25 cellular contexts compared by ENCODE assay signal in the genomic region with DNA sequence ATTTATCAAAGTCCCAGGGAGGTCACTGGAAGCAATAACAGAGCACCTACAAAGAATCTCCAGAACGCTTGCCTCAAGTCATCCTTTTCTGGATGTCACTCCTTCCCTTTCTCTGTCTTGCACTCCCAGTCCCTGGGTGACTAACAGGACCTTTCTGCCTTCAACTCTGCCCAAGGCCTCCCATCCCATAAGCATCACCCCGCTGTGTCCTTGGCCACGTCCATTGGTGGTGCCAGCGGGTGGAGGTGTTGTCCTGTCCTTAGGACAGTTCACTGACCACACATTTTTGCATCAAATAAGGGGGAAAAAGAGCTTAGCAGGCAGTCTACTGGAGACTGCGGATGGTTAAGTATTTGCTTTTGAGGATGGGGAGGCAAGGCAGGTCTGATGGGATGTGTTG. TPM values are rescaled to one million over a fixed set of nuclear protein-coding genes. Genes with fewer than 3 reads are reported as not detected.
"Had no signal": no experiment of that assay in that cellular context is flagged by ENCODE, and none has a peak within 500 bp of the region (broad histone marks: within the 10 kb centered on the region; RNA-seq: fewer than 3 reads in every experiment).

No MANE protein-coding gene starts in this region.

- H3K27ac ChIP-seq: esophagus squamous epithelium, neutrophil, parathyroid adenoma, skin epidermis, spleen, tibial nerve, upper lobe of left lung, uterus had no signal

- H3K4me3 ChIP-seq: esophagus squamous epithelium, lung, mucosa of descending colon, skin epidermis, spleen, testis, tibial nerve, upper lobe of left lung, uterus had no signal

- FAIRE-seq: endometrium, keratinocyte had no signal

- H3K9ac ChIP-seq: parathyroid adenoma had no signal

- H3K79me2 ChIP-seq: parathyroid adenoma had no signal

- ATAC-seq: effector memory CD8-positive, alpha-beta T cell; left lobe of liver; mucosa of descending colon; stimulated activated memory B cell treated with anti-CD40 and anti-IgM and Interleukin-4, amounts not matched to agents 10 μg/mL and 1 μg/mL and 100 μg/mL, for 72 hours; stimulated activated naive CD8-positive, alpha-beta T cell treated with anti-CD3 and anti-CD28 coated beads, Interleukin-15, Interleukin-2, amounts not matched to agents 100 U/mL and 50 U/mL, for 24 hours had no signal

- H3K27me3 ChIP-seq: testis, tibial nerve, upper lobe of left lung, uterus had no signal

- H3K9me3 ChIP-seq: esophagus squamous epithelium, mucosa of descending colon, neutrophil, spleen, testis, tibial nerve, upper lobe of left lung, uterus had no signal

- H3K4me1 ChIP-seq: parathyroid adenoma, spleen, tibial nerve, uterus had no signal

- H3K36me3 ChIP-seq: esophagus squamous epithelium, neutrophil, spleen, tibial nerve, upper lobe of left lung, uterus had no signal

- H2AFZ ChIP-seq: parathyroid adenoma had no signal

- DNase-seq: cortex of kidney; effector memory CD8-positive, alpha-beta T cell; esophagus squamous epithelium; mesenchymal stem cell; mucosa of descending colon; naive B cell; right cardiac atrium; spleen; stimulated activated CD4-positive, alpha-beta T cell treated with anti-CD3 and anti-CD28 coated beads, Interleukin-4, amount 100 ng/mL, for 4 hours; stimulated activated naive CD8-positive, alpha-beta T cell treated with anti-CD3 and anti-CD28 coated beads, Interleukin-15, Interleukin-2, amounts not matched to agents 100 U/mL and 50 U/mL, for 24 hours; upper lobe of left lung; uterus had no signal

RNA-seq across cellular contexts. Expression of a gene that starts 23.6 kb away (rescaled TPM):
- total RNA-seq: mesothelial cell of epicardium; natural killer cell treated with Interleukin-12 subunit alpha and Interleukin-12 subunit beta and Interleukin-15 and Interleukin-18, amount 100 ng/mL, for 72 hours; neural crest cell had no signal
